In genomic region chr2:85445316-85446295, GRCh38 we compare ENCODE assay signal across 8 cellular contexts.
A peak's percentile ranks its signal among the peaks of the same experiment; 100 is the strongest.
DNase-seq lines count a peak whose midpoint lies in the region; ATAC-seq and TF ChIP-seq lines count a peak whose summit lies in the region.

No MANE protein-coding gene starts in this region.

- no peaks in the 10 kb centered on the region for H3K36me3 ChIP-seq in muscle layer of colon (ENCODE audit: insufficient read depth, low read length)

- H3K9me3 ChIP-seq in muscle layer of colon (ENCODE audit: low read length), result no peaks in the 10 kb centered on the region

- TF ChIP-seq CTCF in coronary artery (IDR thresholded peaks at IDR 0.05), result no peak

- peak overlapping the region; percentile 15 to 73 for H3K27ac ChIP-seq in coronary artery
- peak overlapping the region; percentile 77 for H3K27ac ChIP-seq in muscle layer of colon (ENCODE audit: low read depth, low read length)

- H3K27me3 ChIP-seq in muscle layer of colon (ENCODE audit: control insufficient read depth in 1 of 2, insufficient read depth in 2 of 2, low read length in 2 of 2), result no peaks in the 10 kb centered on the region

- no peak overlapping the region for H3K9ac ChIP-seq in muscle layer of colon (ENCODE audit: low read length)

- H3K4me3 ChIP-seq in coronary artery, result no peak overlapping the region
- H3K4me3 ChIP-seq in muscle layer of colon (ENCODE audit: low read depth in 1 of 2, low read length in 2 of 2), result no peak overlapping the region

- DNase-seq in AG08395 (ENCODE audit: low spot score), result peak; percentile 73
- peak; percentile 22 for DNase-seq in NCI-H1092 treated with DMSO at 0.1 percent for 48 hours (lab: John Stamatoyannopoulos, UW)
- peak; percentile 73 for DNase-seq in coronary artery (ENCODE audit: low spot score)
- no peak for DNase-seq in stimulated activated CD4-positive, alpha-beta T cell treated with anti-CD3 and anti-CD28 coated beads, Interleukin-4, amount 100 ng/mL, for 24 hours

- H3K4me1 ChIP-seq in muscle layer of colon (ENCODE audit: insufficient read depth, low read length), result peaks cover 16% of the 10 kb centered on the region

- ATAC-seq in GM18520 (IDR thresholded peaks at IDR 0.05; ENCODE audit: unreplicated experiment), result no peak
- ATAC-seq in HG02678 (IDR thresholded peaks at IDR 0.05; ENCODE audit: unreplicated experiment), result no peak
- no peak for ATAC-seq in GM21423 (IDR thresholded peaks at IDR 0.05; ENCODE audit: unreplicated experiment)
